23 cellular contexts compared by ENCODE assay signal in genomic region chr1:3432306-3432705, GRCh38. TPM values are rescaled to one million over a fixed set of nuclear protein-coding genes. Genes with fewer than 3 reads are reported as not detected.
"Had no signal": no experiment of that assay in that cellular context is flagged by ENCODE, and none has a peak within 500 bp of the region (broad histone marks: within the 10 kb centered on the region; RNA-seq: fewer than 3 reads in every experiment).

No MANE protein-coding gene starts in this region.

- H3K36me3 ChIP-seq: spleen, upper lobe of right lung, vagina had no signal

- H3K4me3 ChIP-seq: coronary artery, mucosa of descending colon, psoas muscle, spleen, tibial artery, upper lobe of right lung, vagina had no signal

- H3K27me3 ChIP-seq: foreskin keratinocyte, tibial artery, upper lobe of right lung, vagina had no signal

- H3K79me2 ChIP-seq: parathyroid adenoma had no signal

- DNase-seq: effector CD4-positive, alpha-beta T cell; endodermal cell; erythroblast; foreskin keratinocyte; immature natural killer cell; left colon; occipital lobe; retina; spleen; stimulated activated CD4-positive, alpha-beta T cell treated with anti-CD3 and anti-CD28 coated beads, Interleukin-15, amount 100 ng/mL, for 24 hours; stimulated activated CD4-positive, alpha-beta T cell treated with anti-CD3 and anti-CD28 coated beads, Interleukin-1b, Interleukin-23, amount 100 ng/mL, for 48 hours; stimulated activated CD4-positive, alpha-beta T cell treated with anti-CD3 and anti-CD28 coated beads, Interleukin-4, amount 100 ng/mL, for 24 hours; tibial artery; upper lobe of right lung had no signal

- ATAC-seq: foreskin keratinocyte; left colon; mucosa of descending colon; naive thymus-derived CD8-positive, alpha-beta T cell; psoas muscle; sciatic nerve; stimulated activated memory B cell treated with anti-CD40 and anti-IgM and Interleukin-4, amounts not matched to agents 10 μg/mL and 1 μg/mL and 100 μg/mL, for 72 hours; upper lobe of right lung had no signal

- H3K4me1 ChIP-seq: foreskin keratinocyte, parathyroid adenoma, psoas muscle, spleen, tibial artery, upper lobe of right lung, vagina had no signal

- FAIRE-seq: endothelial cell of umbilical vein had no signal

- H3K27ac ChIP-seq: coronary artery, foreskin keratinocyte, parathyroid adenoma, psoas muscle, spleen, tibial artery, upper lobe of right lung, vagina had no signal

- H2AFZ ChIP-seq: parathyroid adenoma had no signal

- H3K9me3 ChIP-seq: mucosa of descending colon, psoas muscle, spleen, tibial artery, upper lobe of right lung, vagina had no signal

RNA-seq across cellular contexts. Expression of gene ARHGEF16, which starts 22.2 kb away (rescaled TPM):
- total RNA-seq: naive thymus-derived CD8-positive, alpha-beta T cell had no signal
- polyA plus RNA-seq: immature natural killer cell; naive thymus-derived CD8-positive, alpha-beta T cell had no signal
